ENCODE assay signal across 11 cellular contexts in genomic region chr18:21853020-21853419, GRCh38.
DNase-seq lines count a peak whose midpoint lies in the region; ATAC-seq and FAIRE-seq lines count a peak whose summit lies in the region.
"Had no signal": no experiment of that assay in that cellular context is flagged by ENCODE, and none has a peak within 500 bp of the region (broad histone marks: within the 10 kb centered on the region; RNA-seq: fewer than 3 reads in every experiment).

No MANE protein-coding gene starts in this region.

- H3K36me3 Mint-ChIP-seq in immature natural killer cell: peaks cover 18 to 26% (median 20%) of the 10 kb centered on the region in 3 donors

- peak overlapping the region in 5 of 6 donors; percentile 6 to 73 (median 17) for H3K27ac Mint-ChIP-seq in immature natural killer cell

- DNase-seq in GM18507 (ENCODE audit: extremely low spot score, insufficient read length, low read depth) (peak; percentile 9), immature natural killer cell (no peak), Right ventricle myocardium inferior (ENCODE audit: missing footprints) (no peak), H4 (ENCODE audit: low spot score) (no peak), NCI-H1048 (lab: John Stamatoyannopoulos, UW) (no peak)
- DNase-seq in stimulated activated CD4-positive, alpha-beta T cell treated with anti-CD3 and anti-CD28 coated beads, Interleukin-4, amount 100 ng/mL, for 4 hours: no peak
- DNase-seq: NCI-H446 treated with DMSO at 0.1 percent for 48 hours, uterus had no signal

- H3K9me3 Mint-ChIP-seq in immature natural killer cell: no peaks in the 10 kb centered on the region

- intact Hi-C loops in Right ventricle myocardium inferior (cut with DNase I): loop anchor here (10.0 kb wide), 1 partner anchor 368 kb away; no protein-coding TSS in a partner anchor

- ATAC-seq in GM21515 (IDR thresholded peaks at IDR 0.05; ENCODE audit: unreplicated experiment) (peak; percentile 83), HG03457 (IDR thresholded peaks at IDR 0.05; ENCODE audit: unreplicated experiment) (peak; percentile 81), Right ventricle myocardium inferior (no peak)
- ATAC-seq: sciatic nerve had no signal

- H3K4me3 Mint-ChIP-seq in immature natural killer cell: peak overlapping the region in 1 of 5 donors; percentile 8

- no peaks in the 10 kb centered on the region for H3K27me3 Mint-ChIP-seq in immature natural killer cell (ENCODE audit: low read depth in 3 of 3)

- peaks cover 9 to 18% of the 10 kb centered on the region in 2 donors for H3K4me1 Mint-ChIP-seq in immature natural killer cell

- peak; percentile 50 for FAIRE-seq in GM18507 (lab: Jason Lieb, UNC)
